ENCODE assay signal across 20 cellular contexts in genomic region chr14:64773046-64773445, GRCh38.
"Had no signal": no experiment of that assay in that cellular context is flagged by ENCODE, and none has a peak within 500 bp of the region (broad histone marks: within the 10 kb centered on the region; RNA-seq: fewer than 3 reads in every experiment).

No MANE protein-coding gene starts in this region.

- H3K4me3 Mint-ChIP-seq: memory B cell; naive B cell; natural killer cell treated with Interleukin-12 subunit alpha and Interleukin-12 subunit beta and Interleukin-15 and Interleukin-18, amount 100 ng/mL, for 72 hours; neural crest cell; stimulated activated effector memory CD8-positive, alpha-beta T cell treated with anti-CD3 and anti-CD28 coated beads, Interleukin-12 subunit alpha, Interleukin-12 subunit beta, amount 100 ng/mL, for 72 hours had no signal

- DNase-seq: dorsolateral prefrontal cortex; effector CD4-positive, alpha-beta T cell; kidney; naive B cell; stimulated activated CD4-positive, alpha-beta T cell treated with anti-CD3 and anti-CD28 coated beads, Interleukin-2, amount 100 ng/mL, for 24 hours; stimulated activated CD4-positive, alpha-beta T cell treated with anti-CD3 and anti-CD28 coated beads, Interleukin-4, amount 100 ng/mL, for 24 hours; stimulated activated naive CD4-positive, alpha-beta T cell treated with Interleukin-2 at 50 U/mL for 16 hours; stomach; thyroid gland; trophoblast cell had no signal

- H3K27ac ChIP-seq: dorsolateral prefrontal cortex, parathyroid adenoma, stomach, thyroid gland had no signal

- FAIRE-seq: frontal cortex, kidney had no signal

- H3K27me3 ChIP-seq: dorsolateral prefrontal cortex, stomach, thyroid gland had no signal

- ATAC-seq: natural killer cell treated with Interleukin-12 subunit alpha and Interleukin-12 subunit beta and Interleukin-15 and Interleukin-18, amount 100 ng/mL, for 72 hours; sciatic nerve; stimulated activated effector memory CD8-positive, alpha-beta T cell treated with anti-CD3 and anti-CD28 coated beads, Interleukin-12 subunit alpha, Interleukin-12 subunit beta, amount 100 ng/mL, for 72 hours had no signal

- H3K9me3 ChIP-seq: stomach, thyroid gland had no signal

- H3K27ac Mint-ChIP-seq: memory B cell; naive B cell; natural killer cell treated with Interleukin-12 subunit alpha and Interleukin-12 subunit beta and Interleukin-15 and Interleukin-18, amount 100 ng/mL, for 72 hours; progenitor cell of endocrine pancreas; stimulated activated effector memory CD8-positive, alpha-beta T cell treated with anti-CD3 and anti-CD28 coated beads, Interleukin-12 subunit alpha, Interleukin-12 subunit beta, amount 100 ng/mL, for 72 hours had no signal

- H3K4me2 ChIP-seq: smooth muscle cell had no signal

- H3K36me3 ChIP-seq: stomach, thyroid gland had no signal

- H3K36me3 Mint-ChIP-seq: memory B cell; naive B cell; natural killer cell treated with Interleukin-12 subunit alpha and Interleukin-12 subunit beta and Interleukin-15 and Interleukin-18, amount 100 ng/mL, for 72 hours; stimulated activated effector memory CD8-positive, alpha-beta T cell treated with anti-CD3 and anti-CD28 coated beads, Interleukin-12 subunit alpha, Interleukin-12 subunit beta, amount 100 ng/mL, for 72 hours had no signal

- H3K27me3 Mint-ChIP-seq: natural killer cell treated with Interleukin-12 subunit alpha and Interleukin-12 subunit beta and Interleukin-15 and Interleukin-18, amount 100 ng/mL, for 72 hours had no signal

- H3K4me3 ChIP-seq: dorsolateral prefrontal cortex, lung, smooth muscle cell, stomach, thyroid gland had no signal

- H3K4me1 Mint-ChIP-seq: memory B cell, naive B cell, neural crest cell had no signal

- H3K9ac ChIP-seq: parathyroid adenoma had no signal

- H3K9me3 Mint-ChIP-seq: memory B cell; naive B cell; natural killer cell treated with Interleukin-12 subunit alpha and Interleukin-12 subunit beta and Interleukin-15 and Interleukin-18, amount 100 ng/mL, for 72 hours; neural crest cell; stimulated activated effector memory CD8-positive, alpha-beta T cell treated with anti-CD3 and anti-CD28 coated beads, Interleukin-12 subunit alpha, Interleukin-12 subunit beta, amount 100 ng/mL, for 72 hours had no signal

- H2AFZ ChIP-seq: parathyroid adenoma had no signal

- H3K4me1 ChIP-seq: thyroid gland had no signal
